In genomic region chr3:129329858-129330257, GRCh38 we compare ENCODE assay signal across 30 cellular contexts. TPM values are rescaled to one million over a fixed set of nuclear protein-coding genes. Genes with fewer than 3 reads are reported as not detected.
DNase-seq lines count a peak whose midpoint lies in the region; ATAC-seq, FAIRE-seq and TF ChIP-seq lines count a peak whose summit lies in the region.
"Had no signal": no experiment of that assay in that cellular context is flagged by ENCODE, and none has a peak within 500 bp of the region (broad histone marks: within the 10 kb centered on the region; RNA-seq: fewer than 3 reads in every experiment).

No MANE protein-coding gene starts in this region.

- no peak overlapping the region for H3K14ac ChIP-seq in IMR-90 (replicated peaks; ENCODE audit: low read depth, low read length)

- H3K27me3 ChIP-seq in HepG2 (ENCODE audit: control insufficient read depth in 1 of 2, insufficient read depth in 2 of 2, low read length in 2 of 2) (peaks cover 0 to 11% of the 10 kb centered on the region in 2 experiments; a peak in 2 of 5 replicates), right lobe of liver (no peaks in the 10 kb centered on the region), IMR-90 (ENCODE audit: control insufficient read depth, insufficient read depth, low read length) (peaks cover 2% of the 10 kb centered on the region; the same call in 1 of the 2 replicates)
- H3K27me3 ChIP-seq: BE2C; BLaER1; BLaER1 treated with 17β-estradiol and CSF1 and Interleukin-3, amounts not matched to agents 10 nM and 100 nM had no signal

- no peak overlapping the region for H3K18ac ChIP-seq in IMR-90 (ENCODE audit: low read depth, low read length)

- no peak overlapping the region for H3K56ac ChIP-seq in IMR-90 (ENCODE audit: extremely low read depth, insufficient read depth, low read length)

- H3K4me2 ChIP-seq in HepG2 (ENCODE audit: low read depth, low read length) (no peak overlapping the region), IMR-90 (ENCODE audit: low read depth, low read length) (no peak overlapping the region)
- H3K4me2 ChIP-seq: A549; BLaER1; BLaER1 treated with 17β-estradiol and CSF1 and Interleukin-3, amounts not matched to agents 10 nM and 100 nM had no signal

- no peaks in the 10 kb centered on the region for H3K79me2 ChIP-seq in HepG2 (ENCODE audit: insufficient read depth, low read length)

- dilution Hi-C loops in IMR-90 (cut with HindIII; ENCODE audit: low sequenced_read_pairs, unreplicated experiment) = no loop called here

- no peak overlapping the region for H4K5ac ChIP-seq in IMR-90 (ENCODE audit: low read depth, low read length)

- H3K9me3 ChIP-seq in HepG2 (ENCODE audit: low read length) = no peaks in the 10 kb centered on the region
- no peaks in the 10 kb centered on the region for H3K9me3 ChIP-seq in right lobe of liver
- H3K9me3 ChIP-seq in IMR-90 (ENCODE audit: control insufficient read depth, insufficient read depth, low read length) = no peaks in the 10 kb centered on the region
- H3K9me3 ChIP-seq: A549; BE2C; BLaER1; BLaER1 treated with 17β-estradiol and CSF1 and Interleukin-3, amounts not matched to agents 10 nM and 100 nM; Caco-2 had no signal

- no peak overlapping the region for H4K8ac ChIP-seq in IMR-90 (ENCODE audit: low read depth in 2 of 2, low read length in 2 of 2)

- no peak overlapping the region for H4K91ac ChIP-seq in IMR-90 (ENCODE audit: insufficient read depth, low read depth, low read length)

- in situ Hi-C loops in HepG2 (cut with HindIII; ENCODE audit: extremely low pct_ligation_motif_present, low pct_unique_long_range_greater_than_20kb) = no loop called here
- in situ Hi-C loops in IMR-90 (cut with MboI; ENCODE audit: low sequenced_read_pairs) = no loop called here

- H3K23ac ChIP-seq in IMR-90 (ENCODE audit: low read depth, low read length) = no peak overlapping the region

- peaks cover 13% of the 10 kb centered on the region for H3K9me1 ChIP-seq in IMR-90 (ENCODE audit: insufficient read depth, low read length)

- no peak for DNase-seq in HepG2 (ENCODE audit: low spot score)
- DNase-seq in right lobe of liver = no peak
- DNase-seq in IMR-90 = peak; percentile 25
- DNase-seq in NCI-H2196 treated with DMSO at 0.1 percent for 48 hours (lab: John Stamatoyannopoulos, UW; ENCODE audit: unreplicated experiment) = no peak
- DNase-seq: 8988T; ACHN; AML-193; BE2C; C1 segment of cervical spinal cord; Caco-2; Calu3; CD4-positive, alpha-beta T cell; CD4-positive, CD25-positive, alpha-beta regulatory T cell; CD8-positive, alpha-beta memory T cell; CD8-positive, alpha-beta T cell; COR-L47; DMS 273 treated with DMSO at 0.1 percent for 48 hours; DMS153; DMS53; DMS79; DMS79 treated with DMSO at 0.1 percent for 48 hours; DND-41; EL had no signal

- BruUV-seq in HepG2 (replicated peaks; lab: Mats Ljungman, UMichigan) = no TSS peak
- BruUV-seq in IMR-90 (replicated peaks; lab: Mats Ljungman, UMichigan) = no TSS peak

- TF ChIP-seq CTCF in HepG2 (CRISPR knock-in tag; IDR thresholded peaks at IDR 0.05) (no peak), right lobe of liver (IDR thresholded peaks at IDR 0.05) (no peak), IMR-90 (conservative IDR thresholded peaks at IDR 0.05; ENCODE audit: low read depth, low read length) (no peak)

- H3K27ac ChIP-seq in HepG2 (ENCODE audit: extremely low read length, insufficient read depth, low read length) (no peak overlapping the region), right lobe of liver (no peak overlapping the region), IMR-90 (ENCODE audit: insufficient read depth, low read length) (no peak overlapping the region)
- H3K27ac ChIP-seq: 22Rv1; A549; BLaER1; BLaER1 treated with 17β-estradiol and CSF1 and Interleukin-3, amounts not matched to agents 10 nM and 100 nM; C4-2B had no signal

- H2BK120ac ChIP-seq in IMR-90 (ENCODE audit: low read depth, low read length) = no peak overlapping the region

- H3K4me3 ChIP-seq in HepG2 (replicated peaks in 1 of 3; ENCODE audit: insufficient read depth in 1 of 3, low read depth in 2 of 3, low read length in 3 of 3) (no peak overlapping the region), right lobe of liver (no peak overlapping the region), IMR-90 (ENCODE audit: insufficient read depth, low read depth, low read length) (no peak overlapping the region)
- H3K4me3 ChIP-seq: A549; BLaER1; BLaER1 treated with 17β-estradiol and CSF1 and Interleukin-3, amounts not matched to agents 10 nM and 100 nM had no signal

- POLR2A ChIA-PET in HepG2 (lab: Yijun Ruan, JAX) (no interaction called here), IMR-90 (lab: Charles Lee; ENCODE audit: unreplicated experiment) (no interaction called here)

- WGBS in HepG2 (ENCODE audit: low lambda C conversion rate) = 46% methylated on average over 6 of the region's 6 CpGs
- WGBS in right lobe of liver (ENCODE audit: insufficient coverage, low coverage, low lambda C conversion rate, missing lambda C conversion rate) = 86% methylated on average over 6 of the region's 6 CpGs
- WGBS in IMR-90 (ENCODE audit: extremely low coverage in 2 of 2, insufficient read length in 1 of 2), 2 experiments = no CpG with 5 or more reads among the region's 6 CpGs

- intact Hi-C loops in HepG2 (cut with micrococcal nuclease; ENCODE audit: unreplicated experiment) (no loop called here), right lobe of liver (cut with DNase I) (no loop called here), IMR-90 (cut with micrococcal nuclease) (no loop called here)

- no peak for TF ChIP-seq POLR2A in HepG2 (IDR thresholded peaks at IDR 0.05; ENCODE audit: insufficient read depth in 1 of 2, low read depth in 2 of 2, low read length in 2 of 2)
- TF ChIP-seq POLR2A in right lobe of liver (IDR thresholded peaks at IDR 0.05) = no peak
- no peak for TF ChIP-seq POLR2A in IMR-90 (IDR thresholded peaks at IDR 0.05; ENCODE audit: low read depth, low read length)

- H3K4ac ChIP-seq in IMR-90 (ENCODE audit: low read depth, low read length) = no peak overlapping the region

- H3K9ac ChIP-seq in HepG2 (ENCODE audit: insufficient read depth, low read depth, low read length) (no peak overlapping the region), IMR-90 (ENCODE audit: low read depth, low read length) (no peak overlapping the region)
- H3K9ac ChIP-seq: BLaER1; BLaER1 treated with 17β-estradiol and CSF1 and Interleukin-3, amounts not matched to agents 10 nM and 100 nM had no signal

- H4K20me1 ChIP-seq in HepG2 (ENCODE audit: insufficient read depth, low read length) (no peaks in the 10 kb centered on the region), IMR-90 (ENCODE audit: insufficient read depth, low read length) (no peaks in the 10 kb centered on the region)
- H4K20me1 ChIP-seq: BLaER1; BLaER1 treated with 17β-estradiol and CSF1 and Interleukin-3, amounts not matched to agents 10 nM and 100 nM had no signal

- FAIRE-seq in HepG2 (lab: Jason Lieb, UNC) = no peak
- FAIRE-seq: A204.1, A549, D721Med had no signal

- TF ChIP-seq RAD21 in HepG2 (CRISPR knock-in tag; IDR thresholded peaks at IDR 0.05) (no peak), IMR-90 (IDR thresholded peaks at IDR 0.05; ENCODE audit: low read length) (no peak)

- no peaks in the 10 kb centered on the region for H3K36me3 ChIP-seq in HepG2 (replicated peaks in 1 of 2; ENCODE audit: control insufficient read depth in 1 of 2, insufficient read depth in 2 of 2, low read length in 2 of 2)
- H3K36me3 ChIP-seq in right lobe of liver = no peaks in the 10 kb centered on the region
- H3K36me3 ChIP-seq in IMR-90 (ENCODE audit: control insufficient read depth, insufficient read depth, low read length) = no peaks in the 10 kb centered on the region
- H3K36me3 ChIP-seq: BE2C had no signal

- H2AFZ ChIP-seq in HepG2 (ENCODE audit: low read length) (no peak overlapping the region), IMR-90 (replicated peaks; ENCODE audit: low read length, poor library complexity) (no peak overlapping the region)

- no peak overlapping the region for H2BK15ac ChIP-seq in IMR-90 (ENCODE audit: low read depth, low read length)

- ATAC-seq in HepG2 = no peak
- no peak for ATAC-seq in right lobe of liver
- ATAC-seq in IMR-90 (ENCODE audit: low read depth) = peak; percentile 36; the same call in 1 of the 2 replicates
- ATAC-seq: CD8-positive, alpha-beta T cell had no signal

- no peak for TF ChIP-seq EP300 in HepG2 (IDR thresholded peaks at IDR 0.05; ENCODE audit: low read depth in 2 of 2, low read length in 2 of 2)
- TF ChIP-seq EP300 in HepG2 (CRISPR knock-in tag; IDR thresholded peaks at IDR 0.05; ENCODE audit: borderline replicate concordance) = no peak

- H2BK20ac ChIP-seq in IMR-90 (ENCODE audit: low read depth, low read length) = no peak overlapping the region

- H2BK5ac ChIP-seq in IMR-90 (ENCODE audit: low read depth, low read length, poor library complexity, severe bottlenecking) = no peak overlapping the region

- H3K4me1 ChIP-seq in HepG2 (ENCODE audit: insufficient read depth, low read length) (peaks cover 66% of the 10 kb centered on the region), right lobe of liver (no peaks in the 10 kb centered on the region), IMR-90 (ENCODE audit: control insufficient read depth, insufficient read depth, low read length) (0 out of 2 replicates have a peak, but pooled peaks cover 2% of the 10 kb centered on the region)
- H3K4me1 ChIP-seq: A549, BE2C, BLaER1, Caco-2 had no signal

- CTCF ChIA-PET in HepG2 (lab: Yijun Ruan, JAX; ENCODE audit: low intra/inter-chr PET ratio, low total read pairs) = no interaction called here
- CTCF ChIA-PET in IMR-90 (lab: Yijun Ruan, JAX) = interaction anchor here (0.5 kb wide), 1 partner anchor 14 kb away, joined by 4 read pairs; no protein-coding TSS in a partner anchor

- no peak overlapping the region for H2AK9ac ChIP-seq in IMR-90 (replicated peaks; ENCODE audit: low read depth, low read length, poor library complexity)

- no peaks in the 10 kb centered on the region for H3K79me1 ChIP-seq in IMR-90 (ENCODE audit: low read depth in 1 of 2, low read length in 2 of 2)

- H2AK5ac ChIP-seq in IMR-90 (ENCODE audit: low read depth, low read length) = no peak overlapping the region

RNA-seq across cellular contexts. Expression of gene HMCES, which starts 51.2 kb away (rescaled TPM):
- total RNA-seq in HepG2 (2016; rRNA removed; fragmentation: Illumina TruSeq; extraction: Trizol) (37.5 and 52.4 TPM in 2 replicates), right lobe of liver (10 to 100 TPM; 17.4 to 36.9 (median 20.1) TPM), IMR-90 (2012; rRNA removed) (25.8 and 26.0 TPM in 2 replicates)
- total RNA-seq in HepG2 (2016; cell fraction: cytosol; rRNA removed; fragmentation: Illumina TruSeq; extraction: Trizol; ENCODE audit: low read depth) = 5.9 and 6.0 TPM in 2 replicates
- total RNA-seq in HepG2 (2016; cell fraction: insoluble cytoplasmic fraction; rRNA removed; fragmentation: Illumina TruSeq; extraction: Trizol) = 39.9 and 50.0 TPM in 2 replicates
- 15.6 and 17.9 TPM in 2 replicates for total RNA-seq in HepG2 (2016; cell fraction: membrane; rRNA removed; fragmentation: Illumina TruSeq; extraction: Trizol)
- 19.5 and 22.8 TPM in 2 replicates for total RNA-seq in HepG2 (2016; cell fraction: nucleus; rRNA removed; fragmentation: Illumina TruSeq; extraction: Trizol)
- polyA plus RNA-seq in HepG2 (2011; rRNA removed) (16.1 and 20.1 TPM in 2 replicates), IMR-90 (2012; rRNA removed) (25.9 and 30.5 TPM in 2 replicates)
- 12.5 and 16.0 TPM in 2 replicates for polyA plus RNA-seq in HepG2 (2011; cell fraction: cytosol; rRNA removed)
- polyA plus RNA-seq in HepG2 (2011; cell fraction: nucleus; rRNA removed) = 7.8 and 11.5 TPM in 2 replicates
- 23.1 and 26.3 TPM in 2 replicates for polyA plus RNA-seq in HepG2 (2012)
- 10.2 and 11.1 TPM in 2 replicates for polyA plus RNA-seq in HepG2 (2016; cell fraction: cytosol; fragmentation: Illumina TruSeq; extraction: Trizol; ENCODE audit: low read depth)
- 61.1 and 65.6 TPM in 2 replicates for polyA plus RNA-seq in HepG2 (2016; cell fraction: insoluble cytoplasmic fraction; fragmentation: Illumina TruSeq; extraction: Trizol; ENCODE audit: low read depth)
- 16.9 and 18.1 TPM in 2 replicates for polyA plus RNA-seq in HepG2 (2016; cell fraction: membrane; fragmentation: Illumina TruSeq; extraction: Trizol; ENCODE audit: low read depth)
- 34.4 and 36.9 TPM in 2 replicates for polyA plus RNA-seq in HepG2 (2016; cell fraction: nucleus; fragmentation: Illumina TruSeq; extraction: Trizol; ENCODE audit: insufficient read depth, low read depth)
- polyA minus RNA-seq in HepG2 (2011; rRNA and poly(A)+ RNA removed; ENCODE audit: low replicate concordance) = 9.7 and 17.6 TPM in 2 replicates
- 12.7 and 20.2 TPM in 2 replicates for polyA minus RNA-seq in HepG2 (2011; cell fraction: cytosol; rRNA and poly(A)+ RNA removed)
- 7.2 and 8.7 TPM in 2 replicates for polyA minus RNA-seq in HepG2 (2011; cell fraction: nucleus; rRNA and poly(A)+ RNA removed)
- 16.8 and 25.4 TPM in 2 replicates for polyA plus RNA-seq in IMR-90 (2012; cell fraction: cytosol; rRNA removed)
- polyA plus RNA-seq in IMR-90 (2012; cell fraction: nucleus; rRNA removed; ENCODE audit: low replicate concordance) = 11.2 and 17.5 TPM in 2 replicates
